18 cellular contexts compared by ENCODE assay signal in the genomic region with DNA sequence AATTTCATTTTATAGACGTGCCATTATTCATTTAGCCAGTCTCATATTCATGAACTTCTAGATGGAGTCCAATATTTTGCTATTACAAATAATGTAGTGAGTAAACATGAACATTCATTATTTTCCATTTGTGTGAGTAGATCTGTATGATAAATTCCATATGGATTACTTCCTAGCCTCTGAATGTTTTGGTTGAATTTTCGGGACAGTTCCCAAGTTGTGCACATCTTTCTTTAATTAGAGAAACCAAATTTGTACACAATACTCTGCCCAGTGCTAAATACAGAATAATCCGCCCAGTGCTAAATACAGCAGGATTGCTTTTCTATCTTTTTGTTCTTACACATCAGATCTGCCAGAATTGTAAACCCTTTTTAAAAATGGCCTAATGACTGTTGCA.
"Had no signal": no experiment of that assay in that cellular context is flagged by ENCODE, and none has a peak within 500 bp of the region (broad histone marks: within the 10 kb centered on the region; RNA-seq: fewer than 3 reads in every experiment).

No MANE protein-coding gene starts in this region.

- ATAC-seq: gastroesophageal sphincter; left lobe of liver; naive thymus-derived CD4-positive, alpha-beta T cell; sciatic nerve; stimulated activated naive B cell treated with anti-CD40 and anti-IgM and Interleukin-4, amounts not matched to agents 10 μg/mL and 1 μg/mL and 100 μg/mL, for 72 hours; stimulated activated naive CD8-positive, alpha-beta T cell treated with anti-CD3 and anti-CD28 coated beads, Interleukin-15, amount 100 ng/mL, for 72 hours had no signal

- DNase-seq: colonic mucosa; effector memory CD4-positive, alpha-beta T cell; glutamatergic neuron; islet precursor cell; mammary epithelial cell; naive thymus-derived CD4-positive, alpha-beta T cell; posterior cingulate gyrus; spleen; stimulated activated CD4-positive, alpha-beta T cell treated with anti-CD3 and anti-CD28 coated beads, Interleukin-2, amount 100 ng/mL, for 24 hours; stimulated activated CD4-positive, alpha-beta T cell treated with anti-CD3 and anti-CD28 coated beads, Interleukin-4, amount 100 ng/mL, for 4 hours; stimulated activated naive B cell treated with anti-CD40 and anti-IgM and Interleukin-4, amounts not matched to agents 10 μg/mL and 1 μg/mL and 100 μg/mL, for 72 hours; stimulated activated naive CD8-positive, alpha-beta T cell treated with anti-CD3 and anti-CD28 coated beads, Interleukin-15, amount 100 ng/mL, for 72 hours; testis; transverse colon had no signal

- H3K4me3 ChIP-seq: colonic mucosa, esophagus muscularis mucosa, gastroesophageal sphincter, spleen, testis, transverse colon had no signal
